ENCODE assay signal across 2 cellular contexts in the genomic region with DNA sequence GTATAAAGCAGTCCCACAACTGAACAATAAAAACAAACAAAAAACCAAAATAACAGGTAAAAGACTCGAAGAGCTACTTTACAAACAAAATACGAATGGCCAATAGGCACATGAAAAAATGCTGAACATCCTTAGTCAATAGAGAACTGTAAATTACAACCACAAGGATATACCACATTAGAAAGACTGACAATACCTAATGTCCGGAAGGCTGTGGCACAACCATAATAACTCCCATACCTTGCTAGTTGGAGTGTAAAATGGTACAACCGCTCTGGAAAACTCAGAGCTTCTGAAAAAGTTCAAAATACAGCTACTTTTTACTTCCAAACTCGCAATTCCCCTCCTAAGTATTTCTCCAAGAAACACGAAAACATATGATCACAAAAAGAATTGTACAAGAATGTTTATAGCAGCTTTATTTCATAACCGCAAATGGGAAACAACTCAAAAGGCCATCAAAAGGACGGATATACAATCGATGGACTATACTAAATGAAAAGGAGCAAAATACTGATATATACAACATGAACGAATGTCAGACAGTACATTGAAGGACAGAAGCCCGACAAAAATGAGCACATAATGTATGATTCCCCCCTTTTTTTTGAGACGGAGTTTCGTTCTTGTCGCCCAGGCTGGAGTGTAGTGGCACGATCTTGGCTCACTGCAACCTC.
TF ChIP-seq lines count a peak whose summit lies in the region.

No MANE protein-coding gene starts in this region.

TF ChIP-seq in SK-N-SH, 30 proteins besides CTCF, POLR2A, EP300 and RAD21 (continued from another document):
- TF ChIP-seq, protein P1, sequence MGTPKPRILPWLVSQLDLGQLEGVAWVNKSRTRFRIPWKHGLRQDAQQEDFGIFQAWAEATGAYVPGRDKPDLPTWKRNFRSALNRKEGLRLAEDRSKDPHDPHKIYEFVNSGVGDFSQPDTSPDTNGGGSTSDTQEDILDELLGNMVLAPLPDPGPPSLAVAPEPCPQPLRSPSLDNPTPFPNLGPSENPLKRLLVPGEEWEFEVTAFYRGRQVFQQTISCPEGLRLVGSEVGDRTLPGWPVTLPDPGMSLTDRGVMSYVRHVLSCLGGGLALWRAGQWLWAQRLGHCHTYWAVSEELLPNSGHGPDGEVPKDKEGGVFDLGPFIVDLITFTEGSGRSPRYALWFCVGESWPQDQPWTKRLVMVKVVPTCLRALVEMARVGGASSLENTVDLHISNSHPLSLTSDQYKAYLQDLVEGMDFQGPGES (IDR thresholded peaks at IDR 0.05; ENCODE audit: low read depth, low read length): no peak
- no peak for TF ChIP-seq RFX5 (IDR thresholded peaks at IDR 0.05; ENCODE audit: low read length)
- TF ChIP-seq FOXJ3 (CRISPR knock-in tag; IDR thresholded peaks at IDR 0.05): no peak
- no peak for TF ChIP-seq RCOR1 (IDR thresholded peaks at IDR 0.05; ENCODE audit: low read length)
- TF ChIP-seq POLR2AphosphoS5 (IDR thresholded peaks at IDR 0.05; ENCODE audit: low read depth, low read length): no peak
- TF ChIP-seq EZH2phosphoT487 (IDR thresholded peaks at IDR 0.05; ENCODE audit: borderline replicate concordance, low read depth): no peak
- TF ChIP-seq JUND (IDR thresholded peaks at IDR 0.05): no peak
- TF ChIP-seq USF2 (IDR thresholded peaks at IDR 0.05; ENCODE audit: borderline replicate concordance, low read depth, low read length): no peak
- TF ChIP-seq TAF1 (IDR thresholded peaks at IDR 0.05; ENCODE audit: borderline replicate concordance, low read depth, low read length): no peak
TF ChIP-seq in SK-N-SH: peak in this region for 0.

TF ChIP-seq in SK-N-SH treated with all-trans-retinoic acid at 6 μM for 48 hours, 23 proteins besides CTCF, POLR2A, EP300 and RAD21 (continued from another document):
- TF ChIP-seq PATZ1 (CRISPR knock-in tag; IDR thresholded peaks at IDR 0.05; ENCODE audit: borderline replicate concordance): no peak
- TF ChIP-seq CSDC2 (CRISPR knock-in tag; IDR thresholded peaks at IDR 0.05): no peak
TF ChIP-seq in SK-N-SH treated with all-trans-retinoic acid at 6 μM for 48 hours: peak in this region for 0.
